ENCODE assay signal across 7 cellular contexts in genomic region chr19:12800344-12800732, GRCh38. TPM values are rescaled to one million over a fixed set of nuclear protein-coding genes. Genes with fewer than 3 reads are reported as not detected.
DNase-seq lines count a peak whose midpoint lies in the region; ATAC-seq and TF ChIP-seq lines count a peak whose summit lies in the region.
"Had no signal": no experiment of that assay in that cellular context is flagged by ENCODE, and none has a peak within 500 bp of the region (broad histone marks: within the 10 kb centered on the region; RNA-seq: fewer than 3 reads in every experiment).

No MANE protein-coding gene starts in this region.

- intact Hi-C loops in activated T-helper 2 cell treated with anti-CD3 and anti-CD28 coated beads, Interferon-gamma antibody, Interleukin-2, Interleukin-4, amounts not matched to agents 10 μg/mL and 5 μg/mL and 100 μg/mL, durations not matched to agents 14 hours and 24 hours and 36 hours (cut with micrococcal nuclease): no loop called here
- intact Hi-C loops in naive thymus-derived CD4-positive, alpha-beta T cell (cut with micrococcal nuclease): loop anchor here (2.0 to 5.0 kb wide), 2 partner anchors 37 to 66 kb away; partner anchors contain the start of genes MAST1 (in 1 of the 2) and TRIR (in 1 of the 2)

- peaks cover 34% of the 10 kb centered on the region for H3K36me3 Mint-ChIP-seq in activated T-helper 2 cell treated with anti-CD3 and anti-CD28 coated beads, Interferon-gamma antibody, Interleukin-2, Interleukin-4, amounts not matched to agents 10 μg/mL and 5 μg/mL and 100 μg/mL, durations not matched to agents 14 hours and 24 hours and 36 hours (ENCODE audit: low read depth)
- peaks cover 0 to 9% (median 0%) of the 10 kb centered on the region in 5 donors for H3K36me3 Mint-ChIP-seq in naive thymus-derived CD4-positive, alpha-beta T cell

- no peaks in the 10 kb centered on the region for H3K9me3 Mint-ChIP-seq in activated T-helper 2 cell treated with anti-CD3 and anti-CD28 coated beads, Interferon-gamma antibody, Interleukin-2, Interleukin-4, amounts not matched to agents 10 μg/mL and 5 μg/mL and 100 μg/mL, durations not matched to agents 14 hours and 24 hours and 36 hours
- no peaks in the 10 kb centered on the region for H3K9me3 Mint-ChIP-seq in naive thymus-derived CD4-positive, alpha-beta T cell

- POLR2A ChIA-PET in naive thymus-derived CD4-positive, alpha-beta T cell (lab: Charles Lee): interaction anchor here (0.6 to 5.1 kb wide), 9 partner anchors 8 to 185 kb away, joined by 3 to 31 read pairs (median 5); partner anchors contain the start of genes GET3 and JUNB

- H3K4me1 Mint-ChIP-seq in activated T-helper 2 cell treated with anti-CD3 and anti-CD28 coated beads, Interferon-gamma antibody, Interleukin-2, Interleukin-4, amounts not matched to agents 10 μg/mL and 5 μg/mL and 100 μg/mL, durations not matched to agents 14 hours and 24 hours and 36 hours (ENCODE audit: low read depth): peaks cover 25% of the 10 kb centered on the region
- peaks cover 20 to 38% (median 33%) of the 10 kb centered on the region in 7 donors for H3K4me1 Mint-ChIP-seq in naive thymus-derived CD4-positive, alpha-beta T cell

- peak overlapping the region; percentile 77 for H3K4me3 ChIP-seq in GM12864 (ENCODE audit: low read depth, low read length)
- peak overlapping the region; percentile 88 for H3K4me3 ChIP-seq in naive thymus-derived CD4-positive, alpha-beta T cell (ENCODE audit: low read length)

- CTCF ChIA-PET in naive thymus-derived CD4-positive, alpha-beta T cell (lab: Charles Lee): interaction anchor here (0.9 to 9.8 kb wide), 4 partner anchors 8 to 48 kb away, joined by 6 to 169 read pairs (median 60); partner anchors contain the start of gene HOOK2

- H3K9me3 ChIP-seq in naive thymus-derived CD4-positive, alpha-beta T cell (ENCODE audit: control insufficient read depth in 2 of 3, low read length in 3 of 3): no peaks in the 10 kb centered on the region

- peaks cover 0 to 28% (median 5%) of the 10 kb centered on the region in 3 experiments for H3K36me3 ChIP-seq in naive thymus-derived CD4-positive, alpha-beta T cell (ENCODE audit: control insufficient read depth in 2 of 3, insufficient read depth in 3 of 3, low read length in 3 of 3)

- peak overlapping the region; percentile 86 for H3K27ac ChIP-seq in naive thymus-derived CD4-positive, alpha-beta T cell (ENCODE audit: low read depth, low read length)

- H3K27ac Mint-ChIP-seq in activated T-helper 2 cell treated with anti-CD3 and anti-CD28 coated beads, Interferon-gamma antibody, Interleukin-2, Interleukin-4, amounts not matched to agents 10 μg/mL and 5 μg/mL and 100 μg/mL, durations not matched to agents 14 hours and 24 hours and 36 hours: peak overlapping the region; percentile 87
- H3K27ac Mint-ChIP-seq in naive thymus-derived CD4-positive, alpha-beta T cell: peak overlapping the region; percentile 30 to 82 (median 75)

- peak overlapping the region; percentile 91 for H3K4me3 Mint-ChIP-seq in activated T-helper 2 cell treated with anti-CD3 and anti-CD28 coated beads, Interferon-gamma antibody, Interleukin-2, Interleukin-4, amounts not matched to agents 10 μg/mL and 5 μg/mL and 100 μg/mL, durations not matched to agents 14 hours and 24 hours and 36 hours (ENCODE audit: low read depth)
- peak overlapping the region; percentile 85 to 92 (median 88) for H3K4me3 Mint-ChIP-seq in naive thymus-derived CD4-positive, alpha-beta T cell

- no peak for ATAC-seq in naive thymus-derived CD4-positive, alpha-beta T cell
- ATAC-seq in GM21576 (IDR thresholded peaks at IDR 0.05; ENCODE audit: unreplicated experiment) (no peak), HG03378 (IDR thresholded peaks at IDR 0.05; ENCODE audit: unreplicated experiment) (no peak)

- TF ChIP-seq CTCF in GM12864 (IDR thresholded peaks at IDR 0.05; ENCODE audit: low read depth, low read length, missing control alignments): no peak

- H3K27me3 ChIP-seq in naive thymus-derived CD4-positive, alpha-beta T cell (ENCODE audit: control insufficient read depth in 2 of 2, insufficient read depth in 2 of 2, low read length in 2 of 2): no peaks in the 10 kb centered on the region

- peaks cover 13 to 23% of the 10 kb centered on the region in 2 donors for H3K4me1 ChIP-seq in naive thymus-derived CD4-positive, alpha-beta T cell (ENCODE audit: control insufficient read depth in 2 of 2, insufficient read depth in 2 of 2, low read length in 2 of 2)

- no peaks in the 10 kb centered on the region for H3K27me3 Mint-ChIP-seq in activated T-helper 2 cell treated with anti-CD3 and anti-CD28 coated beads, Interferon-gamma antibody, Interleukin-2, Interleukin-4, amounts not matched to agents 10 μg/mL and 5 μg/mL and 100 μg/mL, durations not matched to agents 14 hours and 24 hours and 36 hours (ENCODE audit: low read depth)
- peaks cover 0 to 6% (median 0%) of the 10 kb centered on the region in 5 donors for H3K27me3 Mint-ChIP-seq in naive thymus-derived CD4-positive, alpha-beta T cell

- DNase-seq in GM12864 (ENCODE audit: low read depth): no peak
- DNase-seq in activated T-helper 2 cell treated with anti-CD3 and anti-CD28 coated beads, Interferon-gamma antibody, Interleukin-2, Interleukin-4, amounts not matched to agents 10 μg/mL and 5 μg/mL and 100 μg/mL, durations not matched to agents 14 hours and 24 hours and 36 hours (ENCODE audit: low spot score): no peak
- DNase-seq in naive thymus-derived CD4-positive, alpha-beta T cell: no peak
- DNase-seq in HuH-7.5 (ENCODE audit: low spot score): no peak

RNA-seq across cellular contexts. Expression of gene PRDX2, which starts 1.3 kb away (rescaled TPM):
- 274 and 279 TPM in 2 replicates for total RNA-seq in activated T-helper 2 cell treated with anti-CD3 and anti-CD28 coated beads, Interferon-gamma antibody, Interleukin-2, Interleukin-4, amounts not matched to agents 10 μg/mL and 5 μg/mL and 100 μg/mL, durations not matched to agents 14 hours and 24 hours and 36 hours
- 100 to 1,000 TPM in 3 of 5 experiments, 10 to 100 TPM in 2; 75.1 to 297 (median 117) TPM for total RNA-seq in naive thymus-derived CD4-positive, alpha-beta T cell
- 100 to 1,000 TPM; 313 to 359 TPM for polyA plus RNA-seq in naive thymus-derived CD4-positive, alpha-beta T cell

RNA-seq across cellular contexts. Expression of gene THSD8, which starts 1.5 kb away (rescaled TPM):
- 28.6 and 29.8 TPM in 2 replicates for total RNA-seq in activated T-helper 2 cell treated with anti-CD3 and anti-CD28 coated beads, Interferon-gamma antibody, Interleukin-2, Interleukin-4, amounts not matched to agents 10 μg/mL and 5 μg/mL and 100 μg/mL, durations not matched to agents 14 hours and 24 hours and 36 hours
- 10 to 100 TPM in 1 of 5 experiments, 1 to 10 TPM in 2, under 1 TPM in 1, not detected in 1; 0.80 to 18.9 (median 2.1) TPM for total RNA-seq in naive thymus-derived CD4-positive, alpha-beta T cell
- not detected for polyA plus RNA-seq in naive thymus-derived CD4-positive, alpha-beta T cell
- total RNA-seq: renal cortical epithelial cell had no signal

RNA-seq across cellular contexts. Expression of gene RNASEH2A, which starts 6.0 kb away (rescaled TPM):
- total RNA-seq in activated T-helper 2 cell treated with anti-CD3 and anti-CD28 coated beads, Interferon-gamma antibody, Interleukin-2, Interleukin-4, amounts not matched to agents 10 μg/mL and 5 μg/mL and 100 μg/mL, durations not matched to agents 14 hours and 24 hours and 36 hours: 38.3 and 40.6 TPM in 2 replicates
- 10 to 100 TPM in 2 of 5 experiments, 1 to 10 TPM in 3; 1.6 to 30.9 (median 9.3) TPM for total RNA-seq in naive thymus-derived CD4-positive, alpha-beta T cell
- polyA plus RNA-seq in naive thymus-derived CD4-positive, alpha-beta T cell: 10 to 100 TPM; 20.3 to 20.4 TPM

RNA-seq across cellular contexts. Expression of gene JUNB, which starts 9.1 kb away (rescaled TPM):
- total RNA-seq in activated T-helper 2 cell treated with anti-CD3 and anti-CD28 coated beads, Interferon-gamma antibody, Interleukin-2, Interleukin-4, amounts not matched to agents 10 μg/mL and 5 μg/mL and 100 μg/mL, durations not matched to agents 14 hours and 24 hours and 36 hours: 333 and 351 TPM in 2 replicates
- total RNA-seq in naive thymus-derived CD4-positive, alpha-beta T cell: 1,000 to 10,000 TPM in 2 of 5 experiments, 100 to 1,000 TPM in 3; 107 to 2,198 (median 203) TPM
- 1,000 to 10,000 TPM in 1 of 2 donors, 100 to 1,000 TPM in 1; 690 to 1,125 TPM for polyA plus RNA-seq in naive thymus-derived CD4-positive, alpha-beta T cell

RNA-seq across cellular contexts. Expression of gene HOOK2, which starts 25.0 kb away (rescaled TPM):
- 18.3 and 25.1 TPM in 2 replicates for total RNA-seq in activated T-helper 2 cell treated with anti-CD3 and anti-CD28 coated beads, Interferon-gamma antibody, Interleukin-2, Interleukin-4, amounts not matched to agents 10 μg/mL and 5 μg/mL and 100 μg/mL, durations not matched to agents 14 hours and 24 hours and 36 hours
- 10 to 100 TPM; 16.6 to 37.5 (median 22.3) TPM for total RNA-seq in naive thymus-derived CD4-positive, alpha-beta T cell
- polyA plus RNA-seq in naive thymus-derived CD4-positive, alpha-beta T cell: 1 to 10 TPM; 4.0 to 5.3 TPM
